In genomic region chr15:70167155-70167554, GRCh38 we compare ENCODE assay signal across 1 cellular context.
TF ChIP-seq lines count a peak whose summit lies in the region.

No MANE protein-coding gene starts in this region.

TF ChIP-seq in K562, 482 proteins besides CTCF, POLR2A, EP300 and RAD21 (continued from another document):
- TF ChIP-seq ATF1 (CRISPR knock-in tag; IDR thresholded peaks at IDR 0.05) (no peak), ATF1 (tag; IDR thresholded peaks at IDR 0.05) (no peak), ZNF253 (CRISPR knock-in tag; conservative IDR thresholded peaks at IDR 0.05) (no peak)
